ENCODE assay signal across 19 cellular contexts in the genomic region with DNA sequence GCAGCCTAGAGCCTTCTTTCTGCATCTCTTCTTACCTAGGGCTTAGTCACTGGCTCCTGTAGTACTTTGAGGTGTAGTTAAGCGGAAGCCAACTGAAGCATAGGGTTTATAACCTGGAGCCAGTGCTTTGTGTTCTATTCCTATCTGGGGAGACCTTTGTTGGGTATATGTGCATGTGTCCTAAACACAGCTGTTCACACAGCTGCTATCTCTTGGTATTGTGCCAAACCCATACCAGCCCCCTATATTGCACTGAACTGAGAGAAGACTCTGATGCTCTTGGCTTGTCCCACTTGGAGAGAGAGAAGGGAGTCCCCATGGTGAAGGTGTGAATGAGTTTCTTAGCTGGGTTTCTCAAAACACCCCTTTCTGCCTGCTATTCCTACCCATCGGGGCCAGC. TPM values are rescaled to one million over a fixed set of nuclear protein-coding genes. Genes with fewer than 3 reads are reported as not detected.
DNase-seq lines count a peak whose midpoint lies in the region; TF ChIP-seq lines count a peak whose summit lies in the region.
"Had no signal": no experiment of that assay in that cellular context is flagged by ENCODE, and none has a peak within 500 bp of the region (broad histone marks: within the 10 kb centered on the region; RNA-seq: fewer than 3 reads in every experiment).

No MANE protein-coding gene starts in this region.

- peaks cover 8% of the 10 kb centered on the region for H3K27me3 Mint-ChIP-seq in glutamatergic neuron (ENCODE audit: unreplicated experiment)
- peaks cover 15 to 22% of the 10 kb centered on the region in 2 donors for H3K27me3 Mint-ChIP-seq in CD4-positive, alpha-beta memory T cell

- H3K4me3 Mint-ChIP-seq in glutamatergic neuron (ENCODE audit: unreplicated experiment) = no peak overlapping the region
- H3K4me3 Mint-ChIP-seq in CD4-positive, alpha-beta memory T cell = no peak overlapping the region
- H3K4me3 Mint-ChIP-seq: CD4-positive, CD25-positive, alpha-beta regulatory T cell; IgD-negative memory B cell; T-cell had no signal

- CTCF ChIA-PET in CD4-positive, alpha-beta memory T cell (lab: Charles Lee; ENCODE audit: partially characterized antibody) = no interaction called here

- no peaks in the 10 kb centered on the region for H3K36me3 ChIP-seq in CD4-positive, alpha-beta memory T cell (ENCODE audit: insufficient read depth, low read length)
- H3K36me3 ChIP-seq: BE2C had no signal

- H3K36me3 Mint-ChIP-seq in glutamatergic neuron (ENCODE audit: unreplicated experiment) = peaks cover 6% of the 10 kb centered on the region
- no peaks in the 10 kb centered on the region for H3K36me3 Mint-ChIP-seq in CD4-positive, alpha-beta memory T cell
- H3K36me3 Mint-ChIP-seq: CD4-positive, CD25-positive, alpha-beta regulatory T cell; T-cell had no signal

- no peaks in the 10 kb centered on the region for H3K4me1 ChIP-seq in CD4-positive, alpha-beta memory T cell (ENCODE audit: insufficient read depth, low read length)
- H3K4me1 ChIP-seq: Caco-2 had no signal

- no peaks in the 10 kb centered on the region for H3K27me3 ChIP-seq in CD4-positive, alpha-beta memory T cell (ENCODE audit: insufficient read depth, low read length)
- H3K27me3 ChIP-seq: BE2C had no signal

- no peaks in the 10 kb centered on the region for H3K9me3 ChIP-seq in CD4-positive, alpha-beta memory T cell (ENCODE audit: control insufficient read depth in 1 of 2, low read length in 2 of 2)
- H3K9me3 ChIP-seq: BE2C, Caco-2 had no signal

- H3K4me1 Mint-ChIP-seq in glutamatergic neuron (ENCODE audit: low read depth, unreplicated experiment) = peaks cover 68% of the 10 kb centered on the region
- H3K4me1 Mint-ChIP-seq in CD4-positive, alpha-beta memory T cell = no peaks in the 10 kb centered on the region
- H3K4me1 Mint-ChIP-seq: CD4-positive, CD25-positive, alpha-beta regulatory T cell; IgD-negative memory B cell; T-cell had no signal

- no peak overlapping the region for H3K4me3 ChIP-seq in CD4-positive, alpha-beta memory T cell (ENCODE audit: low read length in 2 of 2)

- peak overlapping the region; percentile 25 for H3K27ac Mint-ChIP-seq in glutamatergic neuron (ENCODE audit: unreplicated experiment)
- no peak overlapping the region for H3K27ac Mint-ChIP-seq in CD4-positive, alpha-beta memory T cell
- H3K27ac Mint-ChIP-seq: CD4-positive, CD25-positive, alpha-beta regulatory T cell; IgD-negative memory B cell; T-cell had no signal

- POLR2A ChIA-PET in CD4-positive, alpha-beta memory T cell (lab: Charles Lee; ENCODE audit: partially characterized antibody) = no interaction called here

- no peak overlapping the region for H3K27ac ChIP-seq in CD4-positive, alpha-beta memory T cell (ENCODE audit: low read depth, low read length)

- DNase-seq in NCI-H1694 treated with DMSO at 0.1 percent for 48 hours (lab: John Stamatoyannopoulos, UW) (peak; percentile 24), NCI-H1694 (lab: John Stamatoyannopoulos, UW) (no peak), D341Med (ENCODE audit: low spot score) (peak; percentile 46), NCI-H2171 treated with DMSO at 0.1 percent for 48 hours (lab: John Stamatoyannopoulos, UW) (peak; percentile 91), glutamatergic neuron (no peak), hypothalamus (lab: John Stamatoyannopoulos, UW) (no peak), DMS114 treated with DMSO at 0.1 percent for 48 hours (lab: John Stamatoyannopoulos, UW; ENCODE audit: unreplicated experiment) (no peak)
- DNase-seq in CD4-positive, alpha-beta memory T cell = no peak
- DNase-seq: BE2C; Caco-2; CD4-positive, CD25-positive, alpha-beta regulatory T cell; DMS79; MV-4-11; NCI-H1436 treated with DMSO at 0.1 percent for 48 hours; NCI-H2081 treated with DMSO at 0.1 percent for 48 hours; NCI-H510A treated with DMSO at 0.1 percent for 48 hours; SIG-M5; T-cell had no signal

- TF ChIP-seq CTCF in glutamatergic neuron (IDR thresholded peaks at IDR 0.05; ENCODE audit: partially characterized antibody, unreplicated experiment) = no peak

- intact Hi-C loops in CD4-positive, alpha-beta memory T cell (cut with micrococcal nuclease) = no loop called here

- peaks cover 4% of the 10 kb centered on the region for H3K9me3 Mint-ChIP-seq in glutamatergic neuron (ENCODE audit: unreplicated experiment)
- no peaks in the 10 kb centered on the region for H3K9me3 Mint-ChIP-seq in CD4-positive, alpha-beta memory T cell

RNA-seq across cellular contexts. Expression of a gene that starts 17.2 kb away (rescaled TPM):
- total RNA-seq in glutamatergic neuron (ENCODE audit: unreplicated experiment) = 301 TPM
- not detected for total RNA-seq in CD4-positive, alpha-beta memory T cell
- not detected for polyA plus RNA-seq in CD4-positive, alpha-beta memory T cell
- total RNA-seq: CD4-positive, CD25-positive, alpha-beta regulatory T cell had no signal
- polyA plus RNA-seq: CD4-positive, CD25-positive, alpha-beta regulatory T cell had no signal

Comparison
In these comparisons a context has a peak if more than half of its experiments do, and no peak if none do; other contexts are left out.
1. DNase-seq: peak in NCI-H1694 treated with DMSO at 0.1 percent for 48 hours (single experiment), D341Med (single experiment) and NCI-H2171 treated with DMSO at 0.1 percent for 48 hours (single experiment); none in NCI-H1694 (single experiment), glutamatergic neuron (single experiment), hypothalamus (0 of 51), DMS114 treated with DMSO at 0.1 percent for 48 hours (single experiment) and CD4-positive, alpha-beta memory T cell (0 of 5).
2. RNA of a gene that starts 17.2 kb away (total RNA-seq): 301 TPM in glutamatergic neuron (single experiment); not detected in CD4-positive, alpha-beta memory T cell; every median in the first group is over 100 times any median in the second.